ENCODE assay signal across 1 cellular context in genomic region chr17:48487221-48487620, GRCh38.
TF ChIP-seq lines count a peak whose summit lies in the region.

No MANE protein-coding gene starts in this region.

TF ChIP-seq in SK-N-SH, 30 proteins besides CTCF, POLR2A, EP300 and RAD21 (continued from another document):
- TF ChIP-seq REST (IDR thresholded peaks at IDR 0.05; ENCODE audit: low read depth, low read length) (no peak), SIN3A (IDR thresholded peaks at IDR 0.05; ENCODE audit: borderline replicate concordance, low read depth, low read length) (no peak), RXRA (IDR thresholded peaks at IDR 0.05; ENCODE audit: borderline replicate concordance, low read depth) (no peak), TEAD4 (IDR thresholded peaks at IDR 0.05; ENCODE audit: borderline replicate concordance, insufficient read depth) (no peak), CHD2 (IDR thresholded peaks at IDR 0.05; ENCODE audit: low read length, partially characterized antibody) (no peak), FOXM1 (IDR thresholded peaks at IDR 0.05; ENCODE audit: low read depth) (no peak), MAX (IDR thresholded peaks at IDR 0.05; ENCODE audit: low read depth) (no peak), ELF1 (IDR thresholded peaks at IDR 0.05) (no peak), USF2 (IDR thresholded peaks at IDR 0.05; ENCODE audit: borderline replicate concordance, low read depth, low read length) (no peak), SMC3 (IDR thresholded peaks at IDR 0.05; ENCODE audit: low read depth, low read length) (no peak), JUND (IDR thresholded peaks at IDR 0.05) (no peak), GABPA (IDR thresholded peaks at IDR 0.05; ENCODE audit: low read depth) (no peak), MXI1 (IDR thresholded peaks at IDR 0.05; ENCODE audit: low read depth, low read length) (no peak), NFIC (IDR thresholded peaks at IDR 0.05; ENCODE audit: borderline replicate concordance) (no peak)
- TF ChIP-seq, protein P1, sequence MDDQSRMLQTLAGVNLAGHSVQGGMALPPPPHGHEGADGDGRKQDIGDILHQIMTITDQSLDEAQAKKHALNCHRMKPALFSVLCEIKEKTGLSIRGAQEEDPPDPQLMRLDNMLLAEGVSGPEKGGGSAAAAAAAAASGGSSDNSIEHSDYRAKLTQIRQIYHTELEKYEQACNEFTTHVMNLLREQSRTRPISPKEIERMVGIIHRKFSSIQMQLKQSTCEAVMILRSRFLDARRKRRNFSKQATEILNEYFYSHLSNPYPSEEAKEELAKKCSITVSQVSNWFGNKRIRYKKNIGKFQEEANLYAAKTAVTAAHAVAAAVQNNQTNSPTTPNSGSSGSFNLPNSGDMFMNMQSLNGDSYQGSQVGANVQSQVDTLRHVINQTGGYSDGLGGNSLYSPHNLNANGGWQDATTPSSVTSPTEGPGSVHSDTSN (IDR thresholded peaks at IDR 0.05), result no peak
